ENCODE assay signal across 8 cellular contexts in genomic region chr12:71216725-71217579, GRCh38. TPM values are rescaled to one million over a fixed set of nuclear protein-coding genes. Genes with fewer than 3 reads are reported as not detected.
DNase-seq lines count a peak whose midpoint lies in the region; ATAC-seq and TF ChIP-seq lines count a peak whose summit lies in the region.

No MANE protein-coding gene starts in this region.

- ATAC-seq in GM19455 (IDR thresholded peaks at IDR 0.05; ENCODE audit: unreplicated experiment) (peak; percentile 57), left colon (peak; percentile 79), HG02642 (IDR thresholded peaks at IDR 0.05; ENCODE audit: poor library complexity, unreplicated experiment) (no peak), HG03196 (IDR thresholded peaks at IDR 0.05; ENCODE audit: unreplicated experiment) (no peak)

- no peak overlapping the region for H3K27ac ChIP-seq in ascending aorta

- H3K36me3 ChIP-seq in ascending aorta = no peaks in the 10 kb centered on the region

- H3K4me1 ChIP-seq in ascending aorta = peaks cover 0 to 2% of the 10 kb centered on the region in 2 donors

- TF ChIP-seq CTCF in AG09319 (IDR thresholded peaks at IDR 0.05; ENCODE audit: low read depth, low read length) = peak; percentile 38
- TF ChIP-seq CTCF in ascending aorta (IDR thresholded peaks at IDR 0.05) = peak; percentile 32 to 55 (median 45)

- intact Hi-C loops in ascending aorta (cut with DNase I) (loop anchor here (1.0 to 10.0 kb wide), 2 partner anchors 175 to 528 kb away; no protein-coding TSS in a partner anchor), left colon (cut with DNase I, micrococcal nuclease) (no loop called here)

- no peaks in the 10 kb centered on the region for H3K27me3 ChIP-seq in ascending aorta

- H3K4me3 ChIP-seq in ascending aorta = no peak overlapping the region

- no peaks in the 10 kb centered on the region for H3K9me3 ChIP-seq in ascending aorta

- DNase-seq in AG09319 (ENCODE audit: extremely low read depth, low read depth) = peak; percentile 2
- DNase-seq in NCI-H2081 treated with DMSO at 0.1 percent for 48 hours (lab: John Stamatoyannopoulos, UW) = peak; percentile 12
- DNase-seq in ascending aorta (ENCODE audit: low spot score in 2 of 2) = peak in 1 of 2 donors; percentile 68
- DNase-seq in left colon = peak; percentile 54 to 73
- DNase-seq in GF-D8 (lab: John Stamatoyannopoulos, UW) = no peak

RNA-seq across cellular contexts. Expression of gene TSPAN8, which starts 59.2 kb away (rescaled TPM):
- 5.5 TPM for total RNA-seq in ascending aorta
- 1,000 to 10,000 TPM; 1,490 to 2,025 TPM for total RNA-seq in left colon

Comparison
In these comparisons a context has a peak if more than half of its experiments do, and no peak if none do; other contexts are left out.
1. ATAC-seq: peak in GM19455 (single experiment) and left colon (single experiment); none in HG02642 (single experiment) and HG03196 (single experiment).
2. RNA of gene TSPAN8, which starts 59.2 kb away (total RNA-seq): 1,490 to 2,025 TPM in left colon; 5.5 TPM in ascending aorta (single experiment); every median in the first group is over 100 times any median in the second.